In genomic region chr1:154871374-154871773, GRCh38 we compare ENCODE assay signal across 26 cellular contexts. TPM values are rescaled to one million over a fixed set of nuclear protein-coding genes. Genes with fewer than 3 reads are reported as not detected.
DNase-seq lines count a peak whose midpoint lies in the region; ATAC-seq, FAIRE-seq and TF ChIP-seq lines count a peak whose summit lies in the region.
"Had no signal": no experiment of that assay in that cellular context is flagged by ENCODE, and none has a peak within 500 bp of the region (broad histone marks: within the 10 kb centered on the region; RNA-seq: fewer than 3 reads in every experiment).

No MANE protein-coding gene starts in this region.

- H3K27ac Mint-ChIP-seq in glutamatergic neuron (ENCODE audit: unreplicated experiment) = peak overlapping the region; percentile 24
- H3K27ac Mint-ChIP-seq: activated B cell treated with CpG ODN at 0.5 μM for 24 hours; activated CD4-positive, alpha-beta memory T cell treated with anti-CD3 and anti-CD28 coated beads for 36 hours; activated naive CD8-positive, alpha-beta T cell; dendritic cell treated with granulocyte-macrophage colony-stimulating factor and Interleukin-4, amounts not matched to agents 40 ng/mL and 50 ng/mL, for 4 days; nephron progenitor cell; stimulated activated naive CD8-positive, alpha-beta T cell treated with anti-CD3 and anti-CD28 coated beads, Interleukin-15, amount 100 ng/mL, for 72 hours had no signal

- H3K27me3 Mint-ChIP-seq in glutamatergic neuron (ENCODE audit: unreplicated experiment) = peaks cover 11% of the 10 kb centered on the region

- no peak for TF ChIP-seq CTCF in glutamatergic neuron (IDR thresholded peaks at IDR 0.05; ENCODE audit: partially characterized antibody, unreplicated experiment)
- TF ChIP-seq CTCF in HepG2 (CRISPR knock-in tag; IDR thresholded peaks at IDR 0.05) = no peak

- H3K4me2 ChIP-seq in BLaER1 (peak overlapping the region; percentile 80), HepG2 (ENCODE audit: low read depth, low read length) (no peak overlapping the region)

- no TSS peak for BruUV-seq in HepG2 (replicated peaks; lab: Mats Ljungman, UMichigan)

- no peak overlapping the region for H3K27ac ChIP-seq in BLaER1
- H3K27ac ChIP-seq in HepG2 (ENCODE audit: extremely low read length, insufficient read depth, low read length) = no peak overlapping the region
- H3K27ac ChIP-seq: ascending aorta, tibial nerve had no signal

- 0% methylated on average over 1 of the region's 1 CpG for WGBS in HepG2 (ENCODE audit: low lambda C conversion rate)

- H3K36me3 Mint-ChIP-seq in glutamatergic neuron (ENCODE audit: unreplicated experiment) = no peaks in the 10 kb centered on the region
- H3K36me3 Mint-ChIP-seq: activated CD4-positive, alpha-beta memory T cell treated with anti-CD3 and anti-CD28 coated beads for 36 hours; activated naive CD8-positive, alpha-beta T cell had no signal

- no peak overlapping the region for H2AFZ ChIP-seq in HepG2 (ENCODE audit: low read length)

- TF ChIP-seq EP300 in HepG2 (IDR thresholded peaks at IDR 0.05; ENCODE audit: low read depth in 2 of 2, low read length in 2 of 2) (no peak), HepG2 (CRISPR knock-in tag; IDR thresholded peaks at IDR 0.05; ENCODE audit: borderline replicate concordance) (no peak)

- no peak for TF ChIP-seq POLR2A in GM12891 (IDR thresholded peaks at IDR 0.05; ENCODE audit: low read depth, low read length)
- no peak for TF ChIP-seq POLR2A in HepG2 (IDR thresholded peaks at IDR 0.05; ENCODE audit: insufficient read depth in 1 of 2, low read depth in 2 of 2, low read length in 2 of 2)

- H4K20me1 ChIP-seq in BLaER1 = peaks cover 7% of the 10 kb centered on the region; the same call in 1 of the 2 replicates
- H4K20me1 ChIP-seq in HepG2 (ENCODE audit: insufficient read depth, low read length) = no peaks in the 10 kb centered on the region

- no peaks in the 10 kb centered on the region for H3K79me2 ChIP-seq in HepG2 (ENCODE audit: insufficient read depth, low read length)

- peaks cover 10% of the 10 kb centered on the region for H3K9me3 Mint-ChIP-seq in glutamatergic neuron (ENCODE audit: unreplicated experiment)
- H3K9me3 Mint-ChIP-seq: activated B cell treated with CpG ODN at 0.5 μM for 24 hours; activated CD4-positive, alpha-beta memory T cell treated with anti-CD3 and anti-CD28 coated beads for 36 hours; dendritic cell treated with granulocyte-macrophage colony-stimulating factor and Interleukin-4, amounts not matched to agents 40 ng/mL and 50 ng/mL, for 4 days; nephron progenitor cell; stimulated activated naive CD8-positive, alpha-beta T cell treated with anti-CD3 and anti-CD28 coated beads, Interleukin-15, amount 100 ng/mL, for 72 hours had no signal

- FAIRE-seq in GM12891 (lab: Jason Lieb, UNC) (no peak), HepG2 (lab: Jason Lieb, UNC) (no peak)
- FAIRE-seq: endometrium, islet of Langerhans had no signal

- H3K4me1 Mint-ChIP-seq in glutamatergic neuron (ENCODE audit: low read depth, unreplicated experiment) = peaks cover 32% of the 10 kb centered on the region

- no peaks in the 10 kb centered on the region for H3K36me3 ChIP-seq in BLaER1
- no peaks in the 10 kb centered on the region for H3K36me3 ChIP-seq in HepG2 (replicated peaks in 1 of 2; ENCODE audit: control insufficient read depth in 1 of 2, insufficient read depth in 2 of 2, low read length in 2 of 2)
- H3K36me3 ChIP-seq: ascending aorta, tibial nerve had no signal

- no peak overlapping the region for H3K4me3 Mint-ChIP-seq in glutamatergic neuron (ENCODE audit: unreplicated experiment)
- H3K4me3 Mint-ChIP-seq: activated B cell treated with CpG ODN at 0.5 μM for 24 hours; activated CD4-positive, alpha-beta memory T cell treated with anti-CD3 and anti-CD28 coated beads for 36 hours; activated naive CD8-positive, alpha-beta T cell; dendritic cell treated with granulocyte-macrophage colony-stimulating factor and Interleukin-4, amounts not matched to agents 40 ng/mL and 50 ng/mL, for 4 days; nephron progenitor cell had no signal

- H3K9ac ChIP-seq in BLaER1 (no peak overlapping the region), HepG2 (ENCODE audit: insufficient read depth, low read depth, low read length) (no peak overlapping the region)

- CTCF ChIA-PET in HepG2 (lab: Yijun Ruan, JAX; ENCODE audit: low intra/inter-chr PET ratio, low total read pairs) = no interaction called here
- CTCF ChIA-PET in HEK293T (lab: Yijun Ruan, JAX) = interaction anchor here (0.8 kb wide), 1 partner anchor 8 kb away, joined by 4 read pairs; no protein-coding TSS in a partner anchor

- H3K4me3 ChIP-seq in BLaER1 (no peak overlapping the region), HepG2 (replicated peaks in 1 of 3; ENCODE audit: insufficient read depth in 1 of 3, low read depth in 2 of 3, low read length in 3 of 3) (no peak overlapping the region)
- H3K4me3 ChIP-seq: ascending aorta, tibial nerve had no signal

- POLR2A ChIA-PET in HepG2 (lab: Yijun Ruan, JAX) = no interaction called here
- POLR2A ChIA-PET in HEK293T (lab: Yijun Ruan, JAX) = interaction anchor here (1.1 kb wide), 1 partner anchor 65 kb away, joined by 4 read pairs; the partner anchor contains the start of gene PMVK

- H3K27me3 ChIP-seq in BLaER1 (peaks cover 36% of the 10 kb centered on the region), HepG2 (ENCODE audit: control insufficient read depth in 1 of 2, insufficient read depth in 2 of 2, low read length in 2 of 2) (peaks cover 0 to 43% of the 10 kb centered on the region in 2 experiments; a peak in 3 of 5 replicates)
- H3K27me3 ChIP-seq: ascending aorta had no signal

- ATAC-seq in HepG2 = no peak
- ATAC-seq in activated CD4-positive, CD25-positive, alpha-beta regulatory T cell treated with anti-CD3 and anti-CD28 coated beads, Interleukin-2, amount 50 U/mL, for 24 hours = no peak
- ATAC-seq: PC-3; stimulated activated naive CD8-positive, alpha-beta T cell treated with anti-CD3 and anti-CD28 coated beads, Interleukin-15, amount 100 ng/mL, for 72 hours had no signal

- no peak for DNase-seq in GM12891 (ENCODE audit: insufficient read length, low spot score)
- DNase-seq in NCI-H69 (lab: John Stamatoyannopoulos, UW) = peak; percentile 63
- no peak for DNase-seq in glutamatergic neuron
- DNase-seq in HepG2 (ENCODE audit: low spot score) = no peak
- DNase-seq in activated CD4-positive, CD25-positive, alpha-beta regulatory T cell treated with anti-CD3 and anti-CD28 coated beads, Interleukin-2, amount 50 U/mL, for 72 hours = no peak
- DNase-seq in HEK293T (ENCODE audit: extremely low spot score) = no peak
- DNase-seq: activated B cell treated with CpG ODN at 0.5 μM for 24 hours; activated CD4-positive, alpha-beta memory T cell treated with anti-CD3 and anti-CD28 coated beads for 36 hours; central memory CD4-positive, alpha-beta T cell; HCEC 1CT; NCI-H748 treated with DMSO at 0.1 percent for 48 hours; nephron progenitor cell; PC-3; posterior cingulate gyrus; SIG-M5; stimulated activated naive CD8-positive, alpha-beta T cell treated with anti-CD3 and anti-CD28 coated beads, Interleukin-15, amount 100 ng/mL, for 72 hours; SW 1271 had no signal

- H3K9me3 ChIP-seq in BLaER1 (no peaks in the 10 kb centered on the region), HepG2 (ENCODE audit: low read length) (no peaks in the 10 kb centered on the region)
- H3K9me3 ChIP-seq: ascending aorta, tibial nerve had no signal

- TF ChIP-seq RAD21 in HepG2 (CRISPR knock-in tag; IDR thresholded peaks at IDR 0.05) = no peak

- intact Hi-C loops in HepG2 (cut with micrococcal nuclease; ENCODE audit: unreplicated experiment) = no loop called here

- H3K4me1 ChIP-seq in BLaER1 = peaks cover 53% of the 10 kb centered on the region
- peaks cover 14% of the 10 kb centered on the region for H3K4me1 ChIP-seq in HepG2 (ENCODE audit: insufficient read depth, low read length)

- in situ Hi-C loops in HepG2 (cut with HindIII; ENCODE audit: extremely low pct_ligation_motif_present, low pct_unique_long_range_greater_than_20kb) = loop anchor here (10.0 kb wide), 2 partner anchors 207 to 307 kb away; partner anchors contain the start of gene CHRNB2

TF ChIP-seq in GM12891, 5 proteins besides CTCF, POLR2A, EP300 and RAD21 (continues in another document):
- TF ChIP-seq POLR2AphosphoS5 (IDR thresholded peaks at IDR 0.05; ENCODE audit: low read depth, low read length) (no peak), TAF1 (IDR thresholded peaks at IDR 0.05; ENCODE audit: low read depth, low read length) (no peak)

TF ChIP-seq in HepG2, 621 proteins besides CTCF, POLR2A, EP300 and RAD21:
- TF ChIP-seq ZSCAN9 (CRISPR knock-in tag; IDR thresholded peaks at IDR 0.05; ENCODE audit: borderline replicate concordance) = no peak

RNA-seq across cellular contexts. Expression of gene KCNN3, which starts 1.3 kb away (rescaled TPM):
- 8.7 TPM for polyA plus RNA-seq in GM12891 (2012; ENCODE audit: low read depth, missing spikeins)
- 3.8 TPM for total RNA-seq in glutamatergic neuron (ENCODE audit: unreplicated experiment)
- not detected in 2 replicates for total RNA-seq in HepG2 (2016; rRNA removed; fragmentation: Illumina TruSeq; extraction: Trizol)
- total RNA-seq in HepG2 (2016; cell fraction: cytosol; rRNA removed; fragmentation: Illumina TruSeq; extraction: Trizol; ENCODE audit: low read depth) = not detected in 2 replicates
- total RNA-seq in HepG2 (2016; cell fraction: insoluble cytoplasmic fraction; rRNA removed; fragmentation: Illumina TruSeq; extraction: Trizol) = not detected in 2 replicates
- total RNA-seq in HepG2 (2016; cell fraction: membrane; rRNA removed; fragmentation: Illumina TruSeq; extraction: Trizol) = not detected in 2 replicates
- total RNA-seq in HepG2 (2016; cell fraction: nucleus; rRNA removed; fragmentation: Illumina TruSeq; extraction: Trizol) = not detected in 2 replicates
- 0.01 TPM in 1 of 2 replicates, not detected in the other for polyA plus RNA-seq in HepG2 (2011; rRNA removed)
- polyA plus RNA-seq in HepG2 (2011; cell fraction: cytosol; rRNA removed) = 0.04 TPM in 1 of 2 replicates, not detected in the other
- polyA plus RNA-seq in HepG2 (2011; cell fraction: nucleus; rRNA removed) = 0.03 TPM in 1 of 2 replicates, not detected in the other
- polyA plus RNA-seq in HepG2 (2012) = not detected in 2 replicates
- polyA plus RNA-seq in HepG2 (2016; cell fraction: cytosol; fragmentation: Illumina TruSeq; extraction: Trizol; ENCODE audit: low read depth) = not detected in 2 replicates
- not detected in 2 replicates for polyA plus RNA-seq in HepG2 (2016; cell fraction: insoluble cytoplasmic fraction; fragmentation: Illumina TruSeq; extraction: Trizol; ENCODE audit: low read depth)
- not detected in 2 replicates for polyA plus RNA-seq in HepG2 (2016; cell fraction: membrane; fragmentation: Illumina TruSeq; extraction: Trizol; ENCODE audit: low read depth)
- polyA plus RNA-seq in HepG2 (2016; cell fraction: nucleus; fragmentation: Illumina TruSeq; extraction: Trizol; ENCODE audit: insufficient read depth, low read depth) = not detected in 2 replicates
- not detected in 2 replicates for polyA minus RNA-seq in HepG2 (2011; rRNA and poly(A)+ RNA removed; ENCODE audit: low replicate concordance)
- not detected in 2 replicates for polyA minus RNA-seq in HepG2 (2011; cell fraction: cytosol; rRNA and poly(A)+ RNA removed)
- not detected in 2 replicates for polyA minus RNA-seq in HepG2 (2011; cell fraction: nucleus; rRNA and poly(A)+ RNA removed)
- total RNA-seq: fibroblast of lung had no signal
- polyA plus RNA-seq: fibroblast of lung had no signal
